In genomic region chr19:10516064-10516385, GRCh38 we compare ENCODE assay signal across 17 cellular contexts. TPM values are rescaled to one million over a fixed set of nuclear protein-coding genes. Genes with fewer than 3 reads are reported as not detected.
A peak's percentile ranks its signal among the peaks of the same experiment; 100 is the strongest.
DNase-seq lines count a peak whose midpoint lies in the region; ATAC-seq lines count a peak whose summit lies in the region.
"Had no signal": no experiment of that assay in that cellular context is flagged by ENCODE, and none has a peak within 500 bp of the region (broad histone marks: within the 10 kb centered on the region; RNA-seq: fewer than 3 reads in every experiment).

No MANE protein-coding gene starts in this region.

- ATAC-seq in stimulated activated naive CD8-positive, alpha-beta T cell treated with anti-CD3 and anti-CD28 coated beads, Interleukin-15, amount 100 ng/mL, for 72 hours: no peak
- ATAC-seq in central memory CD8-positive, alpha-beta T cell (replicated peaks; ENCODE audit: extremely low read depth, poor library complexity, severe bottlenecking): peak; percentile 74
- no peak for ATAC-seq in naive thymus-derived CD8-positive, alpha-beta T cell
- ATAC-seq in HG03378 (IDR thresholded peaks at IDR 0.05; ENCODE audit: unreplicated experiment) (no peak), GM18909 (IDR thresholded peaks at IDR 0.05; ENCODE audit: poor library complexity, unreplicated experiment) (no peak)
- ATAC-seq: left cardiac atrium had no signal

- DNase-seq in stimulated activated naive CD8-positive, alpha-beta T cell treated with anti-CD3 and anti-CD28 coated beads, Interleukin-15, amount 100 ng/mL, for 72 hours: no peak
- DNase-seq in central memory CD8-positive, alpha-beta T cell (ENCODE audit: low spot score in 2 of 2): peak; percentile 33 to 77
- DNase-seq in naive thymus-derived CD8-positive, alpha-beta T cell: peak in 1 of 10 donors; percentile 56
- DNase-seq in AG08395 (ENCODE audit: low spot score) (no peak), NCI-H345 (lab: John Stamatoyannopoulos, UW) (no peak)
- DNase-seq: adrenal gland; DMS 273 treated with DMSO at 0.1 percent for 48 hours; left cardiac atrium; MG63; NCI-H748 treated with DMSO at 0.1 percent for 48 hours; Peyer's patch; stimulated activated CD4-positive, alpha-beta T cell treated with anti-CD3 and anti-CD28 coated beads, Interleukin-2, amount 100 ng/mL, for 24 hours; transverse colon; WERI-Rb-1 had no signal

- H3K9me3 Mint-ChIP-seq in stimulated activated naive CD8-positive, alpha-beta T cell treated with anti-CD3 and anti-CD28 coated beads, Interleukin-15, Interleukin-2, amounts not matched to agents 100 ng/mL and 50 ng/mL, for 24 hours: no peaks in the 10 kb centered on the region
- no peaks in the 10 kb centered on the region for H3K9me3 Mint-ChIP-seq in stimulated activated naive CD8-positive, alpha-beta T cell treated with anti-CD3 and anti-CD28 coated beads, Interleukin-15, amount 100 ng/mL, for 72 hours
- H3K9me3 Mint-ChIP-seq in central memory CD8-positive, alpha-beta T cell: no peaks in the 10 kb centered on the region
- peaks cover 0 to 3% (median 0%) of the 10 kb centered on the region in 9 donors for H3K9me3 Mint-ChIP-seq in naive thymus-derived CD8-positive, alpha-beta T cell

- POLR2A ChIA-PET in naive thymus-derived CD8-positive, alpha-beta T cell (lab: Charles Lee): interaction anchor here (0.9 kb wide), 1 partner anchor 19 kb away, joined by 4 read pairs; no protein-coding TSS in a partner anchor

- no peak overlapping the region for H3K27ac Mint-ChIP-seq in stimulated activated naive CD8-positive, alpha-beta T cell treated with anti-CD3 and anti-CD28 coated beads, Interleukin-15, Interleukin-2, amounts not matched to agents 100 ng/mL and 50 ng/mL, for 24 hours
- no peak overlapping the region for H3K27ac Mint-ChIP-seq in stimulated activated naive CD8-positive, alpha-beta T cell treated with anti-CD3 and anti-CD28 coated beads, Interleukin-15, amount 100 ng/mL, for 72 hours
- H3K27ac Mint-ChIP-seq in central memory CD8-positive, alpha-beta T cell (ENCODE audit: low read depth): peak overlapping the region; percentile 87
- peak overlapping the region in 4 of 10 donors; percentile 7 to 93 (median 78) for H3K27ac Mint-ChIP-seq in naive thymus-derived CD8-positive, alpha-beta T cell

- H3K4me1 Mint-ChIP-seq in stimulated activated naive CD8-positive, alpha-beta T cell treated with anti-CD3 and anti-CD28 coated beads, Interleukin-15, Interleukin-2, amounts not matched to agents 100 ng/mL and 50 ng/mL, for 24 hours (ENCODE audit: low read depth): peaks cover 39% of the 10 kb centered on the region
- H3K4me1 Mint-ChIP-seq in stimulated activated naive CD8-positive, alpha-beta T cell treated with anti-CD3 and anti-CD28 coated beads, Interleukin-15, amount 100 ng/mL, for 72 hours: peaks cover 48% of the 10 kb centered on the region
- peaks cover 61% of the 10 kb centered on the region for H3K4me1 Mint-ChIP-seq in central memory CD8-positive, alpha-beta T cell
- H3K4me1 Mint-ChIP-seq in naive thymus-derived CD8-positive, alpha-beta T cell: peaks cover 15 to 49% (median 39%) of the 10 kb centered on the region in 4 donors

- peak overlapping the region; percentile 75 for H3K4me3 Mint-ChIP-seq in stimulated activated naive CD8-positive, alpha-beta T cell treated with anti-CD3 and anti-CD28 coated beads, Interleukin-15, Interleukin-2, amounts not matched to agents 100 ng/mL and 50 ng/mL, for 24 hours
- H3K4me3 Mint-ChIP-seq in stimulated activated naive CD8-positive, alpha-beta T cell treated with anti-CD3 and anti-CD28 coated beads, Interleukin-15, amount 100 ng/mL, for 72 hours: no peak overlapping the region
- peak overlapping the region; percentile 77 for H3K4me3 Mint-ChIP-seq in central memory CD8-positive, alpha-beta T cell
- peak overlapping the region in 9 of 10 donors; percentile 0 to 89 (median 67) for H3K4me3 Mint-ChIP-seq in naive thymus-derived CD8-positive, alpha-beta T cell

- H3K27me3 Mint-ChIP-seq in stimulated activated naive CD8-positive, alpha-beta T cell treated with anti-CD3 and anti-CD28 coated beads, Interleukin-15, Interleukin-2, amounts not matched to agents 100 ng/mL and 50 ng/mL, for 24 hours: peaks cover 63% of the 10 kb centered on the region
- H3K27me3 Mint-ChIP-seq in stimulated activated naive CD8-positive, alpha-beta T cell treated with anti-CD3 and anti-CD28 coated beads, Interleukin-15, amount 100 ng/mL, for 72 hours: peaks cover 82% of the 10 kb centered on the region
- H3K27me3 Mint-ChIP-seq in central memory CD8-positive, alpha-beta T cell: peaks cover 8% of the 10 kb centered on the region
- H3K27me3 Mint-ChIP-seq in naive thymus-derived CD8-positive, alpha-beta T cell: peaks cover 34 to 74% (median 47%) of the 10 kb centered on the region in 5 donors

- no peaks in the 10 kb centered on the region for H3K36me3 Mint-ChIP-seq in stimulated activated naive CD8-positive, alpha-beta T cell treated with anti-CD3 and anti-CD28 coated beads, Interleukin-15, Interleukin-2, amounts not matched to agents 100 ng/mL and 50 ng/mL, for 24 hours (ENCODE audit: low read depth)
- peaks cover 58% of the 10 kb centered on the region for H3K36me3 Mint-ChIP-seq in central memory CD8-positive, alpha-beta T cell (ENCODE audit: insufficient read depth)
- H3K36me3 Mint-ChIP-seq in naive thymus-derived CD8-positive, alpha-beta T cell: no peaks in the 10 kb centered on the region

RNA-seq across cellular contexts. Expression of gene S1PR5, which starts 1.2 kb away (rescaled TPM):
- under 1 TPM; 0.81 to 0.85 TPM for total RNA-seq in naive thymus-derived CD8-positive, alpha-beta T cell
- 10 to 100 TPM in 1 of 3 donors, 1 to 10 TPM in 1, under 1 TPM in 1; 0.99 to 77.2 (median 2.1) TPM for polyA plus RNA-seq in naive thymus-derived CD8-positive, alpha-beta T cell
- total RNA-seq: Peyer's patch, transverse colon had no signal

RNA-seq across cellular contexts. Expression of gene KEAP1, which starts 12.9 kb away (rescaled TPM):
- total RNA-seq in naive thymus-derived CD8-positive, alpha-beta T cell: 10 to 100 TPM; 34.6 to 35.2 TPM
- 10 to 100 TPM; 15.1 to 25.7 (median 20.1) TPM for polyA plus RNA-seq in naive thymus-derived CD8-positive, alpha-beta T cell

RNA-seq across cellular contexts. Expression of gene ATG4D, which starts 27.7 kb away (rescaled TPM):
- 10 to 100 TPM; 52.0 to 53.4 TPM for total RNA-seq in naive thymus-derived CD8-positive, alpha-beta T cell
- polyA plus RNA-seq in naive thymus-derived CD8-positive, alpha-beta T cell: 10 to 100 TPM in 2 of 3 donors, 1 to 10 TPM in 1; 9.2 to 19.3 (median 12.2) TPM

RNA-seq across cellular contexts. Expression of gene KRI1, which starts 49.8 kb away (rescaled TPM):
- total RNA-seq in naive thymus-derived CD8-positive, alpha-beta T cell: 10 to 100 TPM; 57.8 to 68.4 TPM
- polyA plus RNA-seq in naive thymus-derived CD8-positive, alpha-beta T cell: 10 to 100 TPM; 12.8 to 46.9 (median 20.9) TPM

RNA-seq across cellular contexts. Expression of gene CDKN2D, which starts 52.8 kb away (rescaled TPM):
- total RNA-seq in naive thymus-derived CD8-positive, alpha-beta T cell: 10 to 100 TPM; 27.2 to 28.1 TPM
- 100 to 1,000 TPM in 2 of 3 donors, 10 to 100 TPM in 1; 81.6 to 145 (median 108) TPM for polyA plus RNA-seq in naive thymus-derived CD8-positive, alpha-beta T cell

Comparison
In these comparisons a context has a peak if more than half of its experiments do, and no peak if none do; other contexts are left out.
1. H3K4me3 Mint-ChIP-seq: peak in stimulated activated naive CD8-positive, alpha-beta T cell treated with anti-CD3 and anti-CD28 coated beads, Interleukin-15, Interleukin-2, amounts not matched to agents 100 ng/mL and 50 ng/mL, for 24 hours (single experiment), central memory CD8-positive, alpha-beta T cell (single experiment) and naive thymus-derived CD8-positive, alpha-beta T cell (9 of 10); none in stimulated activated naive CD8-positive, alpha-beta T cell treated with anti-CD3 and anti-CD28 coated beads, Interleukin-15, amount 100 ng/mL, for 72 hours (0 of 2).
2. DNase-seq: peak in central memory CD8-positive, alpha-beta T cell (2 of 2); none in stimulated activated naive CD8-positive, alpha-beta T cell treated with anti-CD3 and anti-CD28 coated beads, Interleukin-15, amount 100 ng/mL, for 72 hours (0 of 2), AG08395 (single experiment) and NCI-H345 (single experiment).